8 cellular contexts compared by ENCODE assay signal in the genomic region with DNA sequence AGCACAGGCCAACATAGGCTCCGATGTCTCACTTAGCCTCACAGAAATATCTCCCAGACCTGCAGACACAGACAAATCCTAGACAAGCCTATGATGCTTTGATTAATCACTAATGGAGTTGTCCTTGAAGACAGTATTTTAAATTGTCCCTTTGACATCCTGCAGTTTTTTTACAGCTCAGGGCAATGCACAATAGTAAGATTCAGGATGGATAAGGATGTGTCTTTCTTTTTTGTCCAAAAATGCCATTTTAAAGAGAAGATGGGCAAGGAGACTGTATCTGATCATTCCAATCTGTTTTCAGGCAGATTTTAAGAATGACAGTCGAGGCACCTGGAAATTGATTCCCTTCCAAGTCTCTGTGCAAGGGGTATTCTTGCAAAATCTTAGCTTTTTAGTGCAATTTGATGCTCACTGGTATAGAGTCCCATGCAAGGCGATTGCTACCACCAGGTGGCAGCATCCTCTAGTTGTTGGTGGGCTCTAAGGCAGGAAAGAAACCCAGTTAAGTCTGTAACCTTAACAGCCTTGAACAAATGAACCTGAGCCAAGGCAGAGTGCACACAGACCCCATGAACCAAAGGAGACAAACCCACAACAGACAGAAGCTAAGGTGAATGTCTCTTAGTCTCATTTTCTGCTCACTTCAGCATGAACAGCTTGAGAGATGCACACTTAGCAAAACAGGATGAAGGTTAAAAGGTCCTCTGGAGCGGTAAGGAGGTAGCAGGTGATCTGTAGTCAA. TPM values are rescaled to one million over a fixed set of nuclear protein-coding genes. Genes with fewer than 3 reads are reported as not detected.
DNase-seq lines count a peak whose midpoint lies in the region; ATAC-seq and TF ChIP-seq lines count a peak whose summit lies in the region.

No MANE protein-coding gene starts in this region.

- peaks cover 0 to 3% (median 0%) of the 10 kb centered on the region in 3 donors for H3K36me3 Mint-ChIP-seq in naive thymus-derived CD8-positive, alpha-beta T cell
- no peaks in the 10 kb centered on the region for H3K36me3 Mint-ChIP-seq in stimulated activated effector memory CD8-positive, alpha-beta T cell treated with anti-CD3 and anti-CD28 coated beads, Interleukin-12 subunit alpha, Interleukin-12 subunit beta, amount 100 ng/mL, for 72 hours

- H3K4me1 Mint-ChIP-seq in naive thymus-derived CD8-positive, alpha-beta T cell, result peaks cover 2 to 14% (median 5%) of the 10 kb centered on the region in 4 donors
- peaks cover 6% of the 10 kb centered on the region for H3K4me1 Mint-ChIP-seq in stimulated activated effector memory CD8-positive, alpha-beta T cell treated with anti-CD3 and anti-CD28 coated beads, Interleukin-12 subunit alpha, Interleukin-12 subunit beta, amount 100 ng/mL, for 72 hours

- POLR2A ChIA-PET in naive thymus-derived CD8-positive, alpha-beta T cell (lab: Charles Lee), result interaction anchor here (0.7 to 1.7 kb wide), 3 partner anchors 473 to 542 kb away, joined by 3 to 7 read pairs (median 5); partner anchors contain the start of gene MTHFS

- DNase-seq in activated gamma-delta T cell treated with Interleukin-2 at 50 U/mL for 16 hours, result peak; percentile 74
- no peak for DNase-seq in activated gamma-delta T cell (lab: John Stamatoyannopoulos, UW)
- DNase-seq in HS-5 (ENCODE audit: low read depth), result peak; percentile 31
- DNase-seq in NT2/D1 (ENCODE audit: low read depth, low spot score), result peak; percentile 68
- DNase-seq in activated CD8-positive, alpha-beta memory T cell treated with anti-CD3 and anti-CD28 coated beads, Interleukin-2, amount 50 U/mL, for 4 hours, result peak; percentile 78
- DNase-seq in erythroblast (lab: John Stamatoyannopoulos, UW), result peak; percentile 75 to 89
- DNase-seq in naive thymus-derived CD8-positive, alpha-beta T cell, result peak; percentile 46 to 89 (median 72)
- DNase-seq in stimulated activated effector memory CD8-positive, alpha-beta T cell treated with anti-CD3 and anti-CD28 coated beads, Interleukin-12 subunit alpha, Interleukin-12 subunit beta, amount 100 ng/mL, for 72 hours (ENCODE audit: low spot score in 2 of 2), result peak; percentile 65 to 82

- ATAC-seq in naive thymus-derived CD8-positive, alpha-beta T cell, result peak; percentile 87 to 99
- ATAC-seq in stimulated activated effector memory CD8-positive, alpha-beta T cell treated with anti-CD3 and anti-CD28 coated beads, Interleukin-12 subunit alpha, Interleukin-12 subunit beta, amount 100 ng/mL, for 72 hours, result peak; percentile 90

- H3K9me3 ChIP-seq in NT2/D1 (ENCODE audit: insufficient read depth, low read length), result peaks cover 2% of the 10 kb centered on the region; the same call in 1 of the 2 replicates

- H3K9ac ChIP-seq in NT2/D1 (ENCODE audit: insufficient read length, low read depth), result no peak overlapping the region

- no peak overlapping the region for H3K4me3 ChIP-seq in NT2/D1 (ENCODE audit: insufficient read length, low read depth)

- no peaks in the 10 kb centered on the region for H3K27me3 Mint-ChIP-seq in naive thymus-derived CD8-positive, alpha-beta T cell

- H3K9me3 Mint-ChIP-seq in naive thymus-derived CD8-positive, alpha-beta T cell, result no peaks in the 10 kb centered on the region
- H3K9me3 Mint-ChIP-seq in stimulated activated effector memory CD8-positive, alpha-beta T cell treated with anti-CD3 and anti-CD28 coated beads, Interleukin-12 subunit alpha, Interleukin-12 subunit beta, amount 100 ng/mL, for 72 hours, result no peaks in the 10 kb centered on the region

- H3K4me3 Mint-ChIP-seq in naive thymus-derived CD8-positive, alpha-beta T cell, result peak overlapping the region in 4 of 10 donors; percentile 7 to 51 (median 26)
- H3K4me3 Mint-ChIP-seq in stimulated activated effector memory CD8-positive, alpha-beta T cell treated with anti-CD3 and anti-CD28 coated beads, Interleukin-12 subunit alpha, Interleukin-12 subunit beta, amount 100 ng/mL, for 72 hours, result no peak overlapping the region

- peak overlapping the region in 6 of 10 donors; percentile 19 to 92 (median 76) for H3K27ac Mint-ChIP-seq in naive thymus-derived CD8-positive, alpha-beta T cell
- H3K27ac Mint-ChIP-seq in stimulated activated effector memory CD8-positive, alpha-beta T cell treated with anti-CD3 and anti-CD28 coated beads, Interleukin-12 subunit alpha, Interleukin-12 subunit beta, amount 100 ng/mL, for 72 hours, result no peak overlapping the region

- no peaks in the 10 kb centered on the region for H3K27me3 ChIP-seq in NT2/D1 (ENCODE audit: insufficient read depth, insufficient read length)

- H3K4me1 ChIP-seq in NT2/D1 (ENCODE audit: insufficient read depth, insufficient read length), result no peaks in the 10 kb centered on the region

- peaks cover 8% of the 10 kb centered on the region for H3K36me3 ChIP-seq in NT2/D1 (ENCODE audit: insufficient read depth, insufficient read length, low read length)

- no peak for TF ChIP-seq POLR2A in erythroblast (IDR thresholded peaks at IDR 0.05; ENCODE audit: low read length)

RNA-seq across cellular contexts. Expression of gene MINAR1, which starts 51.2 kb away (rescaled TPM):
- under 1 TPM; 0.41 to 0.47 TPM for total RNA-seq in naive thymus-derived CD8-positive, alpha-beta T cell
- under 1 TPM in 1 of 3 donors, not detected in 2; 0.14 TPM for polyA plus RNA-seq in naive thymus-derived CD8-positive, alpha-beta T cell
